ENCODE assay signal across 9 cellular contexts in genomic region chr11:63920126-63920869, GRCh38. TPM values are rescaled to one million over a fixed set of nuclear protein-coding genes. Genes with fewer than 3 reads are reported as not detected.
DNase-seq lines count a peak whose midpoint lies in the region; ATAC-seq and TF ChIP-seq lines count a peak whose summit lies in the region.
"Had no signal": no experiment of that assay in that cellular context is flagged by ENCODE, and none has a peak within 500 bp of the region (broad histone marks: within the 10 kb centered on the region; RNA-seq: fewer than 3 reads in every experiment).

No MANE protein-coding gene starts in this region.

- H3K9me3 ChIP-seq in CD8-positive, alpha-beta T cell (ENCODE audit: low read length), result no peaks in the 10 kb centered on the region

- intact Hi-C loops in posterior cingulate gyrus (cut with DNase I), result no loop called here
- intact Hi-C loops in CD8-positive, alpha-beta T cell (cut with DNase I, micrococcal nuclease), result no loop called here

- H3K4me1 Mint-ChIP-seq in CD8-positive, alpha-beta T cell (ENCODE audit: low read depth), result peaks cover 12% of the 10 kb centered on the region

- DNase-seq in COLO668 (lab: John Stamatoyannopoulos, UW; ENCODE audit: unreplicated experiment) (peak; percentile 53), anterior cingulate cortex (lab: John Stamatoyannopoulos, UW) (peak in 54 of 58 donors; percentile 27 to 89 (median 74)), posterior cingulate gyrus (peak in 9 of 10 donors; percentile 63 to 97 (median 77)), NCI-H128 (lab: John Stamatoyannopoulos, UW; ENCODE audit: unreplicated experiment) (no peak), COLO829 (ENCODE audit: low spot score) (no peak)
- DNase-seq in CD8-positive, alpha-beta T cell, result no peak

- no peaks in the 10 kb centered on the region for H3K36me3 Mint-ChIP-seq in CD8-positive, alpha-beta T cell

- no peak for TF ChIP-seq CTCF in CD8-positive, alpha-beta T cell (IDR thresholded peaks at IDR 0.05)

- H3K4me1 ChIP-seq in CD8-positive, alpha-beta T cell (ENCODE audit: insufficient read depth, low read length), result peaks cover 28% of the 10 kb centered on the region

- CTCF ChIA-PET in CD8-positive, alpha-beta T cell (lab: Charles Lee), result interaction anchor here (0.9 to 3.6 kb wide), 8 partner anchors 11 to 83 kb away, joined by 3 to 53 read pairs (median 6); no protein-coding TSS in a partner anchor

- no peaks in the 10 kb centered on the region for H3K27me3 ChIP-seq in CD8-positive, alpha-beta T cell (ENCODE audit: insufficient read depth, low read length)
- H3K27me3 ChIP-seq: SJSA1 had no signal

- POLR2A ChIA-PET in CD8-positive, alpha-beta T cell (lab: Charles Lee), result interaction anchor here (0.9 to 1.1 kb wide), 2 partner anchors 67 to 82 kb away, joined by 3 to 4 read pairs; partner anchors contain the start of gene MARK2

- no peaks in the 10 kb centered on the region for H3K9me3 Mint-ChIP-seq in CD8-positive, alpha-beta T cell

- H3K27ac Mint-ChIP-seq in CD8-positive, alpha-beta T cell, result no peak overlapping the region

- peak overlapping the region; percentile 56 for H3K4me3 ChIP-seq in iPS-11a (ENCODE audit: low read depth, low read length)
- H3K4me3 ChIP-seq in CD8-positive, alpha-beta T cell (ENCODE audit: low read depth, low read length), result no peak overlapping the region
- H3K4me3 ChIP-seq: SJSA1 had no signal

- H3K36me3 ChIP-seq in CD8-positive, alpha-beta T cell (ENCODE audit: insufficient read depth, low read length), result no peaks in the 10 kb centered on the region
- H3K36me3 ChIP-seq: SJSA1 had no signal

- no peak for ATAC-seq in CD8-positive, alpha-beta T cell
- no peak for ATAC-seq in GM19455 (IDR thresholded peaks at IDR 0.05; ENCODE audit: unreplicated experiment)

- H3K27ac ChIP-seq in CD8-positive, alpha-beta T cell (ENCODE audit: low read depth, low read length), result no peak overlapping the region
- H3K27ac ChIP-seq: SJSA1 had no signal

- H3K27me3 Mint-ChIP-seq in CD8-positive, alpha-beta T cell (ENCODE audit: low read depth), result no peaks in the 10 kb centered on the region

- H3K4me3 Mint-ChIP-seq in CD8-positive, alpha-beta T cell, result no peak overlapping the region

RNA-seq across cellular contexts. Expression of gene RCOR2, which starts 3.3 kb away (rescaled TPM):
- not detected for total RNA-seq in CD8-positive, alpha-beta T cell

RNA-seq across cellular contexts. Expression of gene NAA40, which starts 18.5 kb away (rescaled TPM):
- total RNA-seq in CD8-positive, alpha-beta T cell, result 10 to 100 TPM; 12.0 to 14.6 TPM

RNA-seq across cellular contexts. Expression of gene COX8A, which starts 54.1 kb away (rescaled TPM):
- 100 to 1,000 TPM in 1 of 2 experiments, 10 to 100 TPM in 1; 97.6 to 111 TPM for total RNA-seq in CD8-positive, alpha-beta T cell

Comparison
In these comparisons a context has a peak if more than half of its experiments do, and no peak if none do; other contexts are left out.
1. DNase-seq: peak in COLO668 (single experiment), anterior cingulate cortex (54 of 58) and posterior cingulate gyrus (9 of 10); none in NCI-H128 (single experiment), CD8-positive, alpha-beta T cell (0 of 7) and COLO829 (single experiment).